Comparison of ENCODE assay signal across 19 cellular contexts in genomic region chr5:94402096-94402495, GRCh38.
A peak's percentile ranks its signal among the peaks of the same experiment; 100 is the strongest.
DNase-seq lines count a peak whose midpoint lies in the region.
"Had no signal": no experiment of that assay in that cellular context is flagged by ENCODE, and none has a peak within 500 bp of the region (broad histone marks: within the 10 kb centered on the region; RNA-seq: fewer than 3 reads in every experiment).

No MANE protein-coding gene starts in this region.

- DNase-seq in LHCN-M2 (ENCODE audit: low read depth) (peak; percentile 71), astrocyte of the hippocampus (ENCODE audit: low read depth, low spot score) (peak; percentile 2), fibroblast of peridontal ligament (ENCODE audit: extremely low read depth) (peak; percentile 54), stromal cell of bone marrow (ENCODE audit: low read depth) (peak; percentile 8), GF-D8 (lab: John Stamatoyannopoulos, UW) (no peak), HCEC 1CT (no peak)
- DNase-seq in stimulated activated naive CD4-positive, alpha-beta T cell (lab: John Stamatoyannopoulos, UW) = no peak
- DNase-seq: CD4-positive, CD25-positive, alpha-beta regulatory T cell; DMS153; DND-41; KG1; MM.1S; NCI-H2029; NCI-H446; NCI-H524 treated with DMSO at 0.1 percent for 48 hours; NCI-H82; NK-92 treated with Interleukin-12 subunit alpha and Interleukin-12 subunit beta, amount 100 ng/mL, for 24 hours; Right ventricle myocardium superior; RPMI8226 had no signal

Comparison
In these comparisons a context has a peak if more than half of its experiments do, and no peak if none do; other contexts are left out.
1. DNase-seq: peak in LHCN-M2 (single experiment), astrocyte of the hippocampus (single experiment), fibroblast of peridontal ligament (single experiment) and stromal cell of bone marrow (single experiment); none in stimulated activated naive CD4-positive, alpha-beta T cell (0 of 6), GF-D8 (single experiment) and HCEC 1CT (single experiment).